1 cellular context compared by ENCODE assay signal in the genomic region with DNA sequence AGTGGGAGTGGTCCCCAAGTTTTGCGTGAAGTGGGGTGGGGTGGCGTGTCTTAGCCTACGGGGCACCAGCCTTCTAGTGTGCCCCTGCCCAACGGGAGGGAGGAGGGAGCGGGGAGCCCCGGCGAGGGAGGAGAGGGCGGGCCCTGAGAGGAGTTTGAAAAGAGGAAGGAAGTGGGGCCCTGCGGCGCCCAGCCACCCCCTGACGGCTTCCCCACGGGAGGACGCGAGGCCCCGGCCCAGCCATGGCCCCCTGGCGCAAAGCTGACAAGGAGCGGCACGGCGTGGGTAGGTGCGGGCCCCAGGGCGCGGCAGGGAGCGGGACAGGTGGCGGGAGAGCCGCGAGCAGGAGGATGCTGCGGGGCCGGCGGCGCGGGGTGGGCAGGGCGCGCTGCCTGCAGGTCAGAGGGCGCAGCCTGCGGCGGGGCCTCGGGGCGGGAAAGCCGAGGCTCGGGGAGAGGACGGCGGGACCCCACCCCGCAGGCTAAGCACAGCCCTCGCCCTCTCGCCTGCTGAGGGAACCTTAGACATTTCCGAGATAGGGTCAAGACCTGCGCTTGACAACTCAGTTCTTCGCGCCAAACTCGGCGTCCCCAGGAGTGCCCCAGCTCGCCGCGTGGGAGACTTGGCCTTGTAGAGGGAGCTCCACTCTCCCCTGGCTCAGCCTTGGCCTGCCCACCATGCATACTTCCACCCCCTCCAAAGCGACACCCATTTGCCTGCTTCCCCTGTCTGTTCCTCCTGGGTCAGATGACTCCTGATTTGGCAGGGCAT.
TF ChIP-seq lines count a peak whose summit lies in the region.

DOCK2 (plus strand) TSS at position 191 of the 771 bp plus-strand sequence; CDS start at position 243, 52 bp downstream.

TF ChIP-seq in WTC11, 78 proteins besides CTCF, POLR2A, EP300 and RAD21 (continued from another document):
- TF ChIP-seq ZSCAN18 (CRISPR knock-in tag; IDR thresholded peaks at IDR 0.05) (no peak), USF1 (CRISPR knock-in tag; IDR thresholded peaks at IDR 0.05) (peak; percentile 17; the same call in 1 of the 2 replicates)
